Comparison of ENCODE assay signal across 8 cellular contexts in genomic region chr10:70578371-70578947, GRCh38. TPM values are rescaled to one million over a fixed set of nuclear protein-coding genes. Genes with fewer than 3 reads are reported as not detected.
DNase-seq lines count a peak whose midpoint lies in the region; ATAC-seq and TF ChIP-seq lines count a peak whose summit lies in the region.

No MANE protein-coding gene starts in this region.

- H3K9me3 ChIP-seq in OCI-LY3 (ENCODE audit: insufficient read depth, low read length): no peaks in the 10 kb centered on the region; the same call in 1 of the 2 replicates

- no peaks in the 10 kb centered on the region for H3K79me2 ChIP-seq in OCI-LY3 (ENCODE audit: low read length)

- TF ChIP-seq CTCF in OCI-LY3 (IDR thresholded peaks at IDR 0.05; ENCODE audit: low read depth, low read length) (no peak), mesothelial cell of epicardium (IDR thresholded peaks at IDR 0.05; ENCODE audit: unreplicated experiment) (no peak)

- no peaks in the 10 kb centered on the region for H3K27me3 ChIP-seq in OCI-LY3 (ENCODE audit: low read depth, low read length)

- H3K27me3 Mint-ChIP-seq in activated T-helper 1 cell treated with anti-CD3 and anti-CD28 coated beads, Interleukin-12 subunit alpha, Interleukin-12 subunit beta, Interleukin-2, Interleukin-4 antibody, amounts not matched to agents 30 ng/mL and 10 ng/mL and 1 ng/mL, durations not matched to agents 14 hours and 24 hours and 36 hours (ENCODE audit: insufficient read depth): peaks cover 5% of the 10 kb centered on the region
- no peaks in the 10 kb centered on the region for H3K27me3 Mint-ChIP-seq in mesothelial cell of epicardium (ENCODE audit: low read depth)

- no peaks in the 10 kb centered on the region for H3K9me3 Mint-ChIP-seq in activated T-helper 1 cell treated with anti-CD3 and anti-CD28 coated beads, Interleukin-12 subunit alpha, Interleukin-12 subunit beta, Interleukin-2, Interleukin-4 antibody, amounts not matched to agents 30 ng/mL and 10 ng/mL and 1 ng/mL, durations not matched to agents 14 hours and 24 hours and 36 hours
- H3K9me3 Mint-ChIP-seq in mesothelial cell of epicardium: no peaks in the 10 kb centered on the region

- ATAC-seq in GM18867 (IDR thresholded peaks at IDR 0.05; ENCODE audit: unreplicated experiment) (peak; percentile 54), HG03025 (IDR thresholded peaks at IDR 0.05; ENCODE audit: low FRiP score, unreplicated experiment) (peak; percentile 43)

- peak overlapping the region; percentile 52 for H3K4me3 Mint-ChIP-seq in activated T-helper 1 cell treated with anti-CD3 and anti-CD28 coated beads, Interleukin-12 subunit alpha, Interleukin-12 subunit beta, Interleukin-2, Interleukin-4 antibody, amounts not matched to agents 30 ng/mL and 10 ng/mL and 1 ng/mL, durations not matched to agents 14 hours and 24 hours and 36 hours
- H3K4me3 Mint-ChIP-seq in mesothelial cell of epicardium: no peak overlapping the region

- intact Hi-C loops in activated T-helper 1 cell treated with anti-CD3 and anti-CD28 coated beads, Interleukin-12 subunit alpha, Interleukin-12 subunit beta, Interleukin-2, Interleukin-4 antibody, amounts not matched to agents 30 ng/mL and 10 ng/mL and 1 ng/mL, durations not matched to agents 14 hours and 24 hours and 36 hours (cut with micrococcal nuclease): loop anchor here (1.0 to 10.0 kb wide), 10 partner anchors 9 to 1518 kb away; partner anchors contain the start of genes PPA1, PRF1 and TYSND1

- peaks cover 2% of the 10 kb centered on the region for H3K36me3 Mint-ChIP-seq in activated T-helper 1 cell treated with anti-CD3 and anti-CD28 coated beads, Interleukin-12 subunit alpha, Interleukin-12 subunit beta, Interleukin-2, Interleukin-4 antibody, amounts not matched to agents 30 ng/mL and 10 ng/mL and 1 ng/mL, durations not matched to agents 14 hours and 24 hours and 36 hours (ENCODE audit: low read depth)
- H3K36me3 Mint-ChIP-seq in mesothelial cell of epicardium: no peaks in the 10 kb centered on the region

- H2AFZ ChIP-seq in OCI-LY3 (ENCODE audit: low read depth, low read length): no peak overlapping the region

- 0 out of 2 replicates have a peak overlapping the region, but pooled peaks have one; percentile 24 for H3K4me3 ChIP-seq in OCI-LY3 (ENCODE audit: low read length)

- H3K27ac Mint-ChIP-seq in activated T-helper 1 cell treated with anti-CD3 and anti-CD28 coated beads, Interleukin-12 subunit alpha, Interleukin-12 subunit beta, Interleukin-2, Interleukin-4 antibody, amounts not matched to agents 30 ng/mL and 10 ng/mL and 1 ng/mL, durations not matched to agents 14 hours and 24 hours and 36 hours: peak overlapping the region; percentile 88
- peak overlapping the region; percentile 70 for H3K27ac Mint-ChIP-seq in mesothelial cell of epicardium

- H3K27ac ChIP-seq in OCI-LY3 (ENCODE audit: low read length): no peak overlapping the region

- peak; percentile 65 for DNase-seq in activated T-helper 1 cell treated with anti-CD3 and anti-CD28 coated beads, Interleukin-12 subunit alpha, Interleukin-12 subunit beta, Interleukin-2, Interleukin-4 antibody, amounts not matched to agents 30 ng/mL and 10 ng/mL and 1 ng/mL, durations not matched to agents 14 hours and 24 hours and 36 hours (ENCODE audit: low spot score)
- no peak for DNase-seq in mesothelial cell of epicardium (ENCODE audit: low spot score in 2 of 2, unreplicated experiment in 2 of 2)
- DNase-seq in AG20443 (ENCODE audit: low spot score): no peak
- no peak for DNase-seq in Ammon's horn (ENCODE audit: low spot score)
- no peak for DNase-seq in NCI-H774 (lab: John Stamatoyannopoulos, UW)

- H3K36me3 ChIP-seq in OCI-LY3 (replicated peaks; ENCODE audit: low read depth, low read length): no peaks in the 10 kb centered on the region

- no peaks in the 10 kb centered on the region for H4K20me1 ChIP-seq in OCI-LY3 (ENCODE audit: insufficient read depth, low read length)

- H3K9ac ChIP-seq in OCI-LY3 (ENCODE audit: low read length): no peak overlapping the region

- peaks cover 49% of the 10 kb centered on the region for H3K4me1 Mint-ChIP-seq in activated T-helper 1 cell treated with anti-CD3 and anti-CD28 coated beads, Interleukin-12 subunit alpha, Interleukin-12 subunit beta, Interleukin-2, Interleukin-4 antibody, amounts not matched to agents 30 ng/mL and 10 ng/mL and 1 ng/mL, durations not matched to agents 14 hours and 24 hours and 36 hours (ENCODE audit: low read depth)
- H3K4me1 Mint-ChIP-seq in mesothelial cell of epicardium: peaks cover 31% of the 10 kb centered on the region

- peaks cover 38% of the 10 kb centered on the region for H3K4me1 ChIP-seq in OCI-LY3 (ENCODE audit: low read length)

- peak overlapping the region; percentile 44 for H3K4me2 ChIP-seq in OCI-LY3 (ENCODE audit: low read length)

RNA-seq across cellular contexts. Expression of gene PRF1, which starts 24.1 kb away (rescaled TPM):
- 100 and 103 TPM in 2 replicates for total RNA-seq in activated T-helper 1 cell treated with anti-CD3 and anti-CD28 coated beads, Interleukin-12 subunit alpha, Interleukin-12 subunit beta, Interleukin-2, Interleukin-4 antibody, amounts not matched to agents 30 ng/mL and 10 ng/mL and 1 ng/mL, durations not matched to agents 14 hours and 24 hours and 36 hours
- 0.13 to 0.20 TPM in 2 of 3 replicates, not detected in the other for total RNA-seq in mesothelial cell of epicardium

Comparison
In these comparisons a context has a peak if more than half of its experiments do, and no peak if none do; other contexts are left out.
1. RNA of gene PRF1, which starts 24.1 kb away (total RNA-seq): 100 to 103 TPM in activated T-helper 1 cell treated with anti-CD3 and anti-CD28 coated beads, Interleukin-12 subunit alpha, Interleukin-12 subunit beta, Interleukin-2, Interleukin-4 antibody, amounts not matched to agents 30 ng/mL and 10 ng/mL and 1 ng/mL, durations not matched to agents 14 hours and 24 hours and 36 hours; 0.13 to 0.20 TPM in mesothelial cell of epicardium; every median in the first group is over 10 times any median in the second.